In genomic region chr11:106959800-106960199, GRCh38 we compare ENCODE assay signal across 22 cellular contexts. TPM values are rescaled to one million over a fixed set of nuclear protein-coding genes. Genes with fewer than 3 reads are reported as not detected.
DNase-seq lines count a peak whose midpoint lies in the region; TF ChIP-seq lines count a peak whose summit lies in the region.
"Had no signal": no experiment of that assay in that cellular context is flagged by ENCODE, and none has a peak within 500 bp of the region (broad histone marks: within the 10 kb centered on the region; RNA-seq: fewer than 3 reads in every experiment).

No MANE protein-coding gene starts in this region.

- in situ Hi-C loops in GM13976 (cut with MboI; ENCODE audit: low sequenced_read_pairs, unreplicated experiment) = no loop called here

- DNase-seq in GM04504 (ENCODE audit: low read depth) (peak; percentile 39), amniotic stem cell (lab: John Stamatoyannopoulos, UW) (peak; percentile 28), hepatic stellate cell (ENCODE audit: low spot score) (peak; percentile 5), retinal pigment epithelial cell (ENCODE audit: low read depth) (peak; percentile 83), tibial nerve (ENCODE audit: low spot score in 2 of 2) (no peak), NCI-H2227 (lab: John Stamatoyannopoulos, UW; ENCODE audit: unreplicated experiment) (no peak), GM13976 (ENCODE audit: low spot score) (no peak)
- DNase-seq: activated gamma-delta T cell, aorta, DMS53, esophagus squamous epithelium, HCEC 1CT, hippocampal formation, NCI-H1105 treated with DMSO at 0.1 percent for 48 hours, NCI-H774, ovary, PC-3, T1000 had no signal

- H3K4me1 ChIP-seq in tibial nerve = peaks cover 0 to 14% (median 0%) of the 10 kb centered on the region in 4 donors
- H3K4me1 ChIP-seq: esophagus squamous epithelium had no signal

- TF ChIP-seq CTCF in retinal pigment epithelial cell (conservative IDR thresholded peaks at IDR 0.05; ENCODE audit: low read depth, low read length) = no peak
- no peak for TF ChIP-seq CTCF in tibial nerve (IDR thresholded peaks at IDR 0.05)
- no peak for TF ChIP-seq CTCF in GM13976 (IDR thresholded peaks at IDR 0.05; ENCODE audit: borderline replicate concordance, control extremely low read depth, extremely low read depth, insufficient read depth, missing control alignments)

- H3K9me3 ChIP-seq in tibial nerve = no peaks in the 10 kb centered on the region
- H3K9me3 ChIP-seq: esophagus squamous epithelium, ovary, thoracic aorta had no signal

- H3K4me3 ChIP-seq in retinal pigment epithelial cell (ENCODE audit: low read length) (no peak overlapping the region), tibial nerve (no peak overlapping the region)
- H3K4me3 ChIP-seq: esophagus squamous epithelium, ovary, skin epidermis, thoracic aorta had no signal

- no peak overlapping the region for H3K27ac ChIP-seq in tibial nerve
- H3K27ac ChIP-seq: C4-2B, esophagus squamous epithelium, ovary, skin epidermis, thoracic aorta had no signal

- no peak for TF ChIP-seq EP300 in tibial nerve (IDR thresholded peaks at IDR 0.05)

- H3K36me3 ChIP-seq in tibial nerve = no peaks in the 10 kb centered on the region
- H3K36me3 ChIP-seq: esophagus squamous epithelium, ovary, thoracic aorta had no signal

- WGBS in tibial nerve, 2 donors = 64 to 77% methylated on average over 1 of the region's 1 CpG

- no peaks in the 10 kb centered on the region for H3K27me3 ChIP-seq in tibial nerve
- H3K27me3 ChIP-seq: esophagus squamous epithelium, ovary had no signal

- no peak for TF ChIP-seq POLR2A in tibial nerve (IDR thresholded peaks at IDR 0.05)

RNA-seq across cellular contexts. Expression of gene GUCY1A2, which starts 58.5 kb away (rescaled TPM):
- 1 to 10 TPM; 3.6 to 8.0 (median 4.0) TPM for total RNA-seq in tibial nerve
- total RNA-seq: LHCN-M2, PC-3 had no signal

Comparison
In these comparisons a context has a peak if more than half of its experiments do, and no peak if none do; other contexts are left out.
1. DNase-seq: peak in GM04504 (single experiment), amniotic stem cell (single experiment), hepatic stellate cell (single experiment) and retinal pigment epithelial cell (single experiment); none in tibial nerve (0 of 2), NCI-H2227 (single experiment) and GM13976 (single experiment).